Comparison of ENCODE assay signal across 16 cellular contexts in the genomic region with DNA sequence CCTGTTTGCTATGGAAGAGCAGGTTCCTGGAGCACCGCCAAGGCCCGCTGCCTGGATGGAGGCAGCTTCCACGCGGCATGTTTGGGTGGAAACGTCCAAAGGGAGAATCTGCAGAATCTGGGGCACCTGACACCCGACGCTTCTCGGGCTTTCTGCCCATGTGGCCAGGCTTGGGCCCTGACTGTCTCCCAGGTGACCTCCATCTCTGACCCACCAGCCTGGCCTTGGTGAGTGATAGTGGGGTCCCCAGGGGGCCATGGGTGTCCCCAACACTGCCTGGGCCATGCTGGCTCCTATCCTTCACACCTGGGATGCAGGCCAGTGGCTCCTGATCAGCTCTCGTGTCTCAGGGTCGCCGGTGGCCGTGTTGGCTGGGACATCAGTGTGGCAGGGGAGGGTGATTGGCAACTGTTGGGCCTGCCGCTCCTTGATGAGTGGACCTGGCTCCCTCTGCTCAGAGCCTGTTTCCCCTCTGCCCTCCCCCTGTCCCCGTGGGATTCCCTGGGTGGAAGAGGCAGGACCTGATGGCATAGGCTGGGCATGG. TPM values are rescaled to one million over a fixed set of nuclear protein-coding genes. Genes with fewer than 3 reads are reported as not detected.
DNase-seq lines count a peak whose midpoint lies in the region; TF ChIP-seq lines count a peak whose summit lies in the region.
"Had no signal": no experiment of that assay in that cellular context is flagged by ENCODE, and none has a peak within 500 bp of the region (broad histone marks: within the 10 kb centered on the region; RNA-seq: fewer than 3 reads in every experiment).

No MANE protein-coding gene starts in this region.

- peaks cover 4% of the 10 kb centered on the region for H3K4me1 ChIP-seq in ovary (ENCODE audit: insufficient read depth)
- H3K4me1 ChIP-seq: SJSA1 had no signal

- H3K4me1 Mint-ChIP-seq in chondrocyte (ENCODE audit: low read depth), result no peaks in the 10 kb centered on the region
- H3K4me1 Mint-ChIP-seq: activated T-helper 17 cell treated with anti-CD3 and anti-CD28 coated beads, Interleukin-2, amount 50 U/mL, for 72 hours had no signal

- no peak for TF ChIP-seq EP300 in ovary (IDR thresholded peaks at IDR 0.05)

- no peak overlapping the region for H3K27ac ChIP-seq in ovary
- H3K27ac ChIP-seq: BLaER1 treated with 17β-estradiol and CSF1 and Interleukin-3, amounts not matched to agents 10 nM and 100 nM; SJSA1 had no signal

- peaks cover 13% of the 10 kb centered on the region for H3K27me3 Mint-ChIP-seq in chondrocyte (ENCODE audit: low read depth)

- H3K9me3 Mint-ChIP-seq in chondrocyte (ENCODE audit: low read depth), result no peaks in the 10 kb centered on the region
- H3K9me3 Mint-ChIP-seq: activated CD8-positive, alpha-beta T cell treated with anti-CD3 and anti-CD28 coated beads for 36 hours; activated T-helper 17 cell treated with anti-CD3 and anti-CD28 coated beads, Interleukin-2, amount 50 U/mL, for 72 hours had no signal

- no peak overlapping the region for H3K4me3 ChIP-seq in ovary
- H3K4me3 ChIP-seq: BLaER1 treated with 17β-estradiol and CSF1 and Interleukin-3, amounts not matched to agents 10 nM and 100 nM; SJSA1 had no signal

- H3K4me3 Mint-ChIP-seq in chondrocyte (ENCODE audit: unreplicated experiment), result no peak overlapping the region
- H3K4me3 Mint-ChIP-seq: activated CD8-positive, alpha-beta T cell treated with anti-CD3 and anti-CD28 coated beads for 36 hours; activated T-helper 17 cell treated with anti-CD3 and anti-CD28 coated beads, Interleukin-2, amount 50 U/mL, for 72 hours had no signal

- no peak for TF ChIP-seq CTCF in chondrocyte (IDR thresholded peaks at IDR 0.05)
- no peak for TF ChIP-seq CTCF in ovary (IDR thresholded peaks at IDR 0.05)

- whole genome bisulfite sequencing in ovary, 3 donors, result 32 to 52% (median 34%) methylated on average over 14 of the region's 14 CpGs

- H3K36me3 Mint-ChIP-seq in chondrocyte (ENCODE audit: low read depth), result no peaks in the 10 kb centered on the region

- H3K27me3 ChIP-seq in ovary, result no peaks in the 10 kb centered on the region
- H3K27me3 ChIP-seq: BLaER1 treated with 17β-estradiol and CSF1 and Interleukin-3, amounts not matched to agents 10 nM and 100 nM; SJSA1 had no signal

- H3K9me3 ChIP-seq in ovary, result no peaks in the 10 kb centered on the region
- H3K9me3 ChIP-seq: BLaER1 treated with 17β-estradiol and CSF1 and Interleukin-3, amounts not matched to agents 10 nM and 100 nM; SJSA1 had no signal

- H3K36me3 ChIP-seq in ovary, result no peaks in the 10 kb centered on the region
- H3K36me3 ChIP-seq: BLaER1 treated with 17β-estradiol and CSF1 and Interleukin-3, amounts not matched to agents 10 nM and 100 nM; SJSA1 had no signal

- no peak overlapping the region for H3K27ac Mint-ChIP-seq in chondrocyte (ENCODE audit: unreplicated experiment)
- H3K27ac Mint-ChIP-seq: activated CD8-positive, alpha-beta T cell treated with anti-CD3 and anti-CD28 coated beads for 36 hours; activated T-helper 17 cell treated with anti-CD3 and anti-CD28 coated beads, Interleukin-2, amount 50 U/mL, for 72 hours had no signal

- peak; percentile 2 for DNase-seq in stimulated activated CD4-positive, alpha-beta T cell treated with anti-CD3 and anti-CD28 coated beads, Interleukin-4, amount 100 ng/mL, for 24 hours
- DNase-seq in stimulated activated CD4-positive, alpha-beta T cell treated with anti-CD3 and anti-CD28 coated beads, Interleukin-4, amount 100 ng/mL, for 1 hour, result no peak
- DNase-seq in chondrocyte (ENCODE audit: low spot score), result peak; percentile 72
- DNase-seq in ovary, result peak; percentile 21 to 86 (median 68)
- DNase-seq in H4 (ENCODE audit: low spot score), result no peak
- DNase-seq in NCI-H1417 (lab: John Stamatoyannopoulos, UW), result no peak
- DNase-seq in T-helper 1 cell, result no peak
- DNase-seq: activated CD8-positive, alpha-beta T cell treated with anti-CD3 and anti-CD28 coated beads for 36 hours; effector CD4-positive, alpha-beta T cell; Kasumi-1; NCI-H1436 treated with DMSO at 0.1 percent for 48 hours had no signal

- TF ChIP-seq POLR2A in ovary (IDR thresholded peaks at IDR 0.05), result no peak

- intact Hi-C loops in ovary (cut with DNase I), result loop anchor here in 2 of 4 donors (5.0 to 10.0 kb wide), 2 partner anchors 97 to 99 kb away; a partner anchor contains a TSS

RNA-seq across cellular contexts. Expression of a gene that starts 34.0 kb away (rescaled TPM):
- total RNA-seq in chondrocyte (not detected in 3 replicates), ovary (not detected)
- not detected for polyA plus RNA-seq in ovary
- not detected in 2 replicates for total RNA-seq in H4 (2014; rRNA removed; shearing (Covaris generic))
- total RNA-seq: activated CD8-positive, alpha-beta T cell treated with anti-CD3 and anti-CD28 coated beads for 36 hours; activated T-helper 17 cell treated with anti-CD3 and anti-CD28 coated beads, Interleukin-2, amount 50 U/mL, for 72 hours; fibroblast of lung; SJSA1; temporal lobe had no signal
- polyA plus RNA-seq: fibroblast of lung had no signal

RNA-seq across cellular contexts. Expression of a gene that starts 43.8 kb away (rescaled TPM):
- not detected in 3 replicates for total RNA-seq in chondrocyte
- 1 to 10 TPM in 4 of 7 donors, under 1 TPM in 1, not detected in 2; 0.71 to 8.8 (median 1.4) TPM for total RNA-seq in ovary
- under 1 TPM; 0.41 to 0.57 TPM for polyA plus RNA-seq in ovary
- total RNA-seq in H4 (2014; rRNA removed; shearing (Covaris generic)), result 2.6 TPM in 1 of 2 replicates, not detected in the other
- total RNA-seq: activated CD8-positive, alpha-beta T cell treated with anti-CD3 and anti-CD28 coated beads for 36 hours; activated T-helper 17 cell treated with anti-CD3 and anti-CD28 coated beads, Interleukin-2, amount 50 U/mL, for 72 hours; fibroblast of lung; SJSA1; temporal lobe had no signal
- polyA plus RNA-seq: fibroblast of lung had no signal

RNA-seq across cellular contexts. Expression of a gene that starts 57.8 kb away (rescaled TPM):
- 1.8 to 2.0 TPM in 2 of 3 replicates, not detected in the other for total RNA-seq in chondrocyte
- not detected for total RNA-seq in ovary
- polyA plus RNA-seq in ovary, result not detected
- total RNA-seq in H4 (2014; rRNA removed; shearing (Covaris generic)), result not detected in 2 replicates
- total RNA-seq: activated CD8-positive, alpha-beta T cell treated with anti-CD3 and anti-CD28 coated beads for 36 hours; activated T-helper 17 cell treated with anti-CD3 and anti-CD28 coated beads, Interleukin-2, amount 50 U/mL, for 72 hours; fibroblast of lung; SJSA1; temporal lobe had no signal
- polyA plus RNA-seq: fibroblast of lung had no signal

RNA-seq across cellular contexts. Expression of a gene that starts 59.4 kb away (rescaled TPM):
- total RNA-seq in chondrocyte (0.50 TPM in 1 of 3 replicates, not detected in the others), ovary (1 to 10 TPM in 4 of 7 donors, not detected in 3; 1.4 to 7.8 (median 4.8) TPM)
- not detected for polyA plus RNA-seq in ovary
- total RNA-seq in H4 (2014; rRNA removed; shearing (Covaris generic)), result not detected in 2 replicates
- total RNA-seq: activated CD8-positive, alpha-beta T cell treated with anti-CD3 and anti-CD28 coated beads for 36 hours; activated T-helper 17 cell treated with anti-CD3 and anti-CD28 coated beads, Interleukin-2, amount 50 U/mL, for 72 hours; fibroblast of lung; SJSA1; temporal lobe had no signal
- polyA plus RNA-seq: fibroblast of lung had no signal

Comparison
In these comparisons a context has a peak if more than half of its experiments do, and no peak if none do; other contexts are left out.
1. DNase-seq: peak in stimulated activated CD4-positive, alpha-beta T cell treated with anti-CD3 and anti-CD28 coated beads, Interleukin-4, amount 100 ng/mL, for 24 hours (single experiment), chondrocyte (single experiment) and ovary (5 of 5); none in stimulated activated CD4-positive, alpha-beta T cell treated with anti-CD3 and anti-CD28 coated beads, Interleukin-4, amount 100 ng/mL, for 1 hour (single experiment), H4 (single experiment), NCI-H1417 (0 of 3) and T-helper 1 cell (0 of 5).